In the genomic region with DNA sequence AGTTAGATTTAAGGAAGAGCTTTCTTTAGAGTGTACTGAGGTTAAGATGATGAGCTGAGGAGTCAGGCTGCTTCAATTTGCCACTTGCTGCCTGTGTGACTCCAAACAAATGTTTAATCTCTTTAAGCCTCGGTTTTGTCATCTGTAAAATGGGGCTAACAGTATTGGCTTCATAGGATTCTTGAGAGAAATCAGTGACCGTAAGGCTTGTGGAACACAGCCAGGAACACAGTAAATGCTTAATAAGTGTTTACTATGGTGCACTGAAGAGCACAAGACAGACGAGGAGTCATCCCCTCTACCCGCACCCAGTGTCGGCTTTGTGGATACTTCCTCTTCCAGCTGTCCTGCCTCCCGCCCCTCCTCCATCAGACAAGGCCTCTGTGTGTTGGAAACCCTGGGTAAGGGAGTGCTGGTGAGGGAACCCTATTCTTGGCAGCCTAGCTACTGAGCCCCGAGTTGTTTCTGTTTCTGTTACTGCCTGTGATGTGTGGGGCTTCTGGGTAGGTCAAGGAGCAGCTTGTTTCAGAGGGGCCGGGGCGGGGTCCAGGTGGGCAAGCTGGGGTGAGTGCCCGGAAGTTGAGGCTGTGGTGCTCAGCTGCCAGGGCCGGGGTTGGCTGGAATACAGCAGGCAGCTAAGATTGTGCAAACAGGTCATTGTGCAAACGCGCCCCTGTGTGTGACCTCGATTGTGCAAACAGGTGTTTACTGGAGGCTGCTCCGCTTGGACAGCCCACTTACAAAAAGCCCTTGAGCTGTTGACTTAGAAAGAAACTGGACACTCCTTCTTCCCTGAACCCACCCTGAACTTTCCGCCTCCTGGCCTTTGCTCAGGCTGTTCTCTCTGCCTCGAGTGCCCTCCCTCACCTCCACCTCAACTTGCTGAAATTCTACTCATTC, we compare ENCODE assay signal across 10 cellular contexts. TPM values are rescaled to one million over a fixed set of nuclear protein-coding genes. Genes with fewer than 3 reads are reported as not detected.
DNase-seq lines count a peak whose midpoint lies in the region; ATAC-seq, FAIRE-seq and TF ChIP-seq lines count a peak whose summit lies in the region.
"Had no signal": no experiment of that assay in that cellular context is flagged by ENCODE, and none has a peak within 500 bp of the region (broad histone marks: within the 10 kb centered on the region; RNA-seq: fewer than 3 reads in every experiment).

No MANE protein-coding gene starts in this region.

- no peaks in the 10 kb centered on the region for H3K9me2 ChIP-seq in OCI-LY7 (ENCODE audit: insufficient read depth, low read length)

- POLR2A ChIA-PET in OCI-LY7 (lab: Charles Lee), result interaction anchor here (0.6 to 1.3 kb wide), 6 partner anchors 12 to 985 kb away, joined by 3 to 7 read pairs (median 3); no protein-coding TSS in a partner anchor
- POLR2A ChIA-PET in activated CD4-positive, alpha-beta memory T cell treated with anti-CD3 and anti-CD28 coated beads for 36 hours (lab: Charles Lee), result no interaction called here

- no peaks in the 10 kb centered on the region for H3K36me3 Mint-ChIP-seq in activated CD4-positive, alpha-beta memory T cell treated with anti-CD3 and anti-CD28 coated beads for 36 hours
- H3K36me3 Mint-ChIP-seq in activated naive CD8-positive, alpha-beta T cell treated with anti-CD3 and anti-CD28 coated beads for 36 hours, result no peaks in the 10 kb centered on the region

- H3K4me3 ChIP-seq in OCI-LY7 (ENCODE audit: low read depth, low read length, poor library complexity, severe bottlenecking), result peak overlapping the region; percentile 43
- no peak overlapping the region for H3K4me3 ChIP-seq in fibroblast of villous mesenchyme (ENCODE audit: low read depth, low read length)
- no peak overlapping the region for H3K4me3 ChIP-seq in ovary

- H3K4me2 ChIP-seq in OCI-LY7 (ENCODE audit: low read length), result peak overlapping the region; percentile 72

- TF ChIP-seq POLR2A in GM12891 (IDR thresholded peaks at IDR 0.05; ENCODE audit: low read depth, low read length) (no peak), ovary (IDR thresholded peaks at IDR 0.05) (no peak)

- DNase-seq in GM12891 (ENCODE audit: insufficient read length, low spot score) (no peak), OCI-LY7 (ENCODE audit: low spot score) (peak; percentile 62), fibroblast of villous mesenchyme (ENCODE audit: low read depth) (peak; percentile 81), ovary (peak in 4 of 5 donors; percentile 57 to 84 (median 70))
- DNase-seq in activated CD4-positive, alpha-beta memory T cell treated with anti-CD3 and anti-CD28 coated beads for 36 hours, result no peak
- DNase-seq in activated naive CD8-positive, alpha-beta T cell treated with anti-CD3 and anti-CD28 coated beads for 36 hours, result no peak

- no peaks in the 10 kb centered on the region for H3K9me3 ChIP-seq in OCI-LY7 (ENCODE audit: low read length)
- no peaks in the 10 kb centered on the region for H3K9me3 ChIP-seq in ovary

- no peak for ATAC-seq in GM19324 (IDR thresholded peaks at IDR 0.05; ENCODE audit: low FRiP score, unreplicated experiment)
- no peak for ATAC-seq in GM18868 (IDR thresholded peaks at IDR 0.05; ENCODE audit: unreplicated experiment)

- FAIRE-seq in GM12891 (lab: Jason Lieb, UNC), result peak; percentile 35

- no peaks in the 10 kb centered on the region for H4K20me1 ChIP-seq in OCI-LY7 (ENCODE audit: insufficient read depth, low read length)

- H3K27me3 ChIP-seq in ovary, result no peaks in the 10 kb centered on the region

- WGBS in ovary, 3 donors, result 31 to 51% (median 34%) methylated on average over 17 of the region's 17 CpGs

- H3K36me3 ChIP-seq in OCI-LY7 (ENCODE audit: insufficient read depth, low read length), result no peaks in the 10 kb centered on the region
- H3K36me3 ChIP-seq in ovary, result no peaks in the 10 kb centered on the region

- CTCF ChIA-PET in OCI-LY7 (lab: Charles Lee; ENCODE audit: unreplicated experiment), result interaction anchor here (0.6 to 1.0 kb wide), 3 partner anchors 10 to 739 kb away, joined by 3 read pairs; no protein-coding TSS in a partner anchor
- CTCF ChIA-PET in activated CD4-positive, alpha-beta memory T cell treated with anti-CD3 and anti-CD28 coated beads for 36 hours (lab: Charles Lee), result no interaction called here

- no TSS peak for BruUV-seq in OCI-LY7 (replicated peaks; lab: Mats Ljungman, UMichigan)

- intact Hi-C loops in OCI-LY7 (cut with micrococcal nuclease; ENCODE audit: unreplicated experiment) (no loop called here), ovary (cut with DNase I) (no loop called here)
- intact Hi-C loops in activated CD4-positive, alpha-beta memory T cell treated with anti-CD3 and anti-CD28 coated beads for 36 hours (cut with micrococcal nuclease), result no loop called here

- no peak for TF ChIP-seq EP300 in ovary (IDR thresholded peaks at IDR 0.05)

- peaks cover 26% of the 10 kb centered on the region for H3K4me1 ChIP-seq in OCI-LY7 (ENCODE audit: insufficient read depth, low read length, poor library complexity, severe bottlenecking)
- no peaks in the 10 kb centered on the region for H3K4me1 ChIP-seq in ovary (ENCODE audit: insufficient read depth)

- TF ChIP-seq CTCF in OCI-LY7 (conservative IDR thresholded peaks at IDR 0.05; ENCODE audit: low read length) (no peak), fibroblast of villous mesenchyme (IDR thresholded peaks at IDR 0.05; ENCODE audit: insufficient read depth, low read depth, low read length) (no peak), ovary (IDR thresholded peaks at IDR 0.05) (no peak)

- H3K27me3 Mint-ChIP-seq in activated CD4-positive, alpha-beta memory T cell treated with anti-CD3 and anti-CD28 coated beads for 36 hours, result no peaks in the 10 kb centered on the region
- H3K27me3 Mint-ChIP-seq in activated naive CD8-positive, alpha-beta T cell treated with anti-CD3 and anti-CD28 coated beads for 36 hours, result peaks cover 6% of the 10 kb centered on the region

- H3K4me3 Mint-ChIP-seq in activated CD4-positive, alpha-beta memory T cell treated with anti-CD3 and anti-CD28 coated beads for 36 hours, result no peak overlapping the region
- H3K4me3 Mint-ChIP-seq in activated naive CD8-positive, alpha-beta T cell treated with anti-CD3 and anti-CD28 coated beads for 36 hours, result no peak overlapping the region

- no peak overlapping the region for H3K27ac Mint-ChIP-seq in activated CD4-positive, alpha-beta memory T cell treated with anti-CD3 and anti-CD28 coated beads for 36 hours
- H3K27ac Mint-ChIP-seq in activated naive CD8-positive, alpha-beta T cell treated with anti-CD3 and anti-CD28 coated beads for 36 hours, result no peak overlapping the region

- peaks cover 10% of the 10 kb centered on the region for H3K4me1 Mint-ChIP-seq in activated CD4-positive, alpha-beta memory T cell treated with anti-CD3 and anti-CD28 coated beads for 36 hours (ENCODE audit: low read depth)
- H3K4me1 Mint-ChIP-seq in activated naive CD8-positive, alpha-beta T cell treated with anti-CD3 and anti-CD28 coated beads for 36 hours, result peaks cover 7% of the 10 kb centered on the region

- H3K27ac ChIP-seq in OCI-LY7 (ENCODE audit: low read depth, low read length, poor library complexity, severe bottlenecking) (peak overlapping the region; percentile 51), ovary (peak overlapping the region in 1 of 2 donors; percentile 21)

- peak overlapping the region; percentile 77 for H2AFZ ChIP-seq in OCI-LY7 (ENCODE audit: low read length)

- no peaks in the 10 kb centered on the region for H3K79me2 ChIP-seq in OCI-LY7 (ENCODE audit: insufficient read depth, low read depth, low read length)

- no peaks in the 10 kb centered on the region for H3K9me3 Mint-ChIP-seq in activated CD4-positive, alpha-beta memory T cell treated with anti-CD3 and anti-CD28 coated beads for 36 hours
- H3K9me3 Mint-ChIP-seq in activated naive CD8-positive, alpha-beta T cell treated with anti-CD3 and anti-CD28 coated beads for 36 hours, result no peaks in the 10 kb centered on the region

TF ChIP-seq in GM12891, 5 proteins besides CTCF, POLR2A, EP300 and RAD21:
- TF ChIP-seq PAX5 (IDR thresholded peaks at IDR 0.05; ENCODE audit: insufficient read depth, low read length, severe bottlenecking), result no peak
- no peak for TF ChIP-seq POLR2AphosphoS5 (IDR thresholded peaks at IDR 0.05; ENCODE audit: low read depth, low read length)
- no peak for TF ChIP-seq POU2F2 (IDR thresholded peaks at IDR 0.05; ENCODE audit: low read depth, low read length)
- no peak for TF ChIP-seq TAF1 (IDR thresholded peaks at IDR 0.05; ENCODE audit: low read depth, low read length)
- TF ChIP-seq SPI1 (IDR thresholded peaks at IDR 0.05; ENCODE audit: low read depth, low read length), result peak; percentile 76

RNA-seq across cellular contexts. Expression of a gene that starts 4.0 kb away (rescaled TPM):
- 0.19 TPM for polyA plus RNA-seq in GM12891 (2012; ENCODE audit: low read depth, missing spikeins)
- total RNA-seq in OCI-LY7 (2014; rRNA removed; shearing (Covaris generic)), result not detected in 2 replicates
- total RNA-seq in OCI-LY7 (2022) (not detected in 2 replicates), fibroblast of villous mesenchyme (0.32 TPM in 1 of 2 replicates, not detected in the other), ovary (1 to 10 TPM; 2.2 to 5.7 (median 4.8) TPM)
- 1 to 10 TPM; 1.9 to 4.3 TPM for polyA plus RNA-seq in ovary
- total RNA-seq in activated CD4-positive, alpha-beta memory T cell treated with anti-CD3 and anti-CD28 coated beads for 36 hours, result not detected
- under 1 TPM; 0.04 to 0.06 TPM for total RNA-seq in activated naive CD8-positive, alpha-beta T cell treated with anti-CD3 and anti-CD28 coated beads for 36 hours
- total RNA-seq: G401, glomerular endothelial cell had no signal

RNA-seq across cellular contexts. Expression of a gene that starts 22.5 kb away (rescaled TPM):
- 98.8 TPM for polyA plus RNA-seq in GM12891 (2012; ENCODE audit: low read depth, missing spikeins)
- 112 and 114 TPM in 2 replicates for total RNA-seq in OCI-LY7 (2014; rRNA removed; shearing (Covaris generic))
- total RNA-seq in OCI-LY7 (2022), result 116 and 119 TPM in 2 replicates
- 63.5 and 83.8 TPM in 2 replicates for total RNA-seq in fibroblast of villous mesenchyme
- total RNA-seq in ovary, result 10 to 100 TPM; 30.9 to 48.8 (median 37.8) TPM
- polyA plus RNA-seq in ovary, result 10 to 100 TPM; 52.1 to 83.5 TPM
- 100 to 1,000 TPM; 113 to 115 TPM for total RNA-seq in activated CD4-positive, alpha-beta memory T cell treated with anti-CD3 and anti-CD28 coated beads for 36 hours
- 100 to 1,000 TPM; 137 to 149 TPM for total RNA-seq in activated naive CD8-positive, alpha-beta T cell treated with anti-CD3 and anti-CD28 coated beads for 36 hours

RNA-seq across cellular contexts. Expression of a gene that starts 36.4 kb away (rescaled TPM):
- polyA plus RNA-seq in GM12891 (2012; ENCODE audit: low read depth, missing spikeins), result 2.6 TPM
- 0.82 and 1.4 TPM in 2 replicates for total RNA-seq in OCI-LY7 (2014; rRNA removed; shearing (Covaris generic))
- total RNA-seq in OCI-LY7 (2022), result 2.0 and 3.5 TPM in 2 replicates
- total RNA-seq in fibroblast of villous mesenchyme, result 6.0 and 8.1 TPM in 2 replicates
- total RNA-seq in ovary, result 10 to 100 TPM in 6 of 7 donors, 1 to 10 TPM in 1; 9.1 to 27.7 (median 12.2) TPM
- 10 to 100 TPM in 1 of 2 donors, 1 to 10 TPM in 1; 9.6 to 16.1 TPM for polyA plus RNA-seq in ovary
- total RNA-seq in activated CD4-positive, alpha-beta memory T cell treated with anti-CD3 and anti-CD28 coated beads for 36 hours, result 1 to 10 TPM; 1.8 to 2.7 TPM
- total RNA-seq in activated naive CD8-positive, alpha-beta T cell treated with anti-CD3 and anti-CD28 coated beads for 36 hours, result 1 to 10 TPM; 2.4 to 2.7 TPM

Comparison
In these comparisons a context has a peak if more than half of its experiments do, and no peak if none do; other contexts are left out.
1. DNase-seq: peak in OCI-LY7 (single experiment), fibroblast of villous mesenchyme (single experiment) and ovary (4 of 5); none in GM12891 (single experiment), activated CD4-positive, alpha-beta memory T cell treated with anti-CD3 and anti-CD28 coated beads for 36 hours (single experiment) and activated naive CD8-positive, alpha-beta T cell treated with anti-CD3 and anti-CD28 coated beads for 36 hours (single experiment).